In genomic region chr1:111202707-111203623, GRCh38 we compare ENCODE assay signal across 1 cellular context.
TF ChIP-seq lines count a peak whose summit lies in the region.

No MANE protein-coding gene starts in this region.

TF ChIP-seq in GM12878, 131 proteins besides CTCF, POLR2A, EP300 and RAD21 (continued from another document and continues in another):
- TF ChIP-seq REST (IDR thresholded peaks at IDR 0.05; ENCODE audit: low read depth, low read length) (no peak), EZH2 (IDR thresholded peaks at IDR 0.05; ENCODE audit: borderline replicate concordance, control insufficient read depth, low read depth, low read length) (no peak), PAX8 (IDR thresholded peaks at IDR 0.05) (no peak), IRF5 (IDR thresholded peaks at IDR 0.05; ENCODE audit: borderline replicate concordance) (no peak), KLF5 (IDR thresholded peaks at IDR 0.05; ENCODE audit: partially characterized antibody) (no peak), USF2 (IDR thresholded peaks at IDR 0.05; ENCODE audit: borderline replicate concordance, low read depth, low read length) (no peak), ZSCAN29 (IDR thresholded peaks at IDR 0.05) (no peak), E2F4 (IDR thresholded peaks at IDR 0.05; ENCODE audit: low read depth, low read length) (no peak), MTA3 (IDR thresholded peaks at IDR 0.05; ENCODE audit: borderline replicate concordance, low read length) (no peak), CREB1 (IDR thresholded peaks at IDR 0.05; ENCODE audit: low read depth) (no peak), RBBP5 (conservative IDR thresholded peaks at IDR 0.05) (no peak), EED (IDR thresholded peaks at IDR 0.05; ENCODE audit: low read depth) (peak; percentile 64; the same call in 1 of the 2 replicates), TARDBP (IDR thresholded peaks at IDR 0.05; ENCODE audit: borderline replicate concordance) (no peak), PKNOX1 (IDR thresholded peaks at IDR 0.05) (no peak), KDM1A (IDR thresholded peaks at IDR 0.05; ENCODE audit: borderline replicate concordance) (no peak), PML (IDR thresholded peaks at IDR 0.05; ENCODE audit: low read length) (no peak), STAT3 (IDR thresholded peaks at IDR 0.05; ENCODE audit: low read depth, low read length) (no peak), SIN3A (IDR thresholded peaks at IDR 0.05; ENCODE audit: low read depth, low read length) (no peak), YY1 (IDR thresholded peaks at IDR 0.05; ENCODE audit: low read depth, low read length) (no peak), CEBPZ (IDR thresholded peaks at IDR 0.05; ENCODE audit: low read depth, low read length) (no peak), NR2F1 (conservative IDR thresholded peaks at IDR 0.05) (peak; percentile 86), NR2C2 (IDR thresholded peaks at IDR 0.05; ENCODE audit: borderline replicate concordance, control insufficient read depth, insufficient read length, low read depth) (no peak), SMC3 (IDR thresholded peaks at IDR 0.05; ENCODE audit: borderline replicate concordance, low read length) (peak; percentile 18; the same call in 1 of the 2 replicates), E4F1 (IDR thresholded peaks at IDR 0.05; ENCODE audit: borderline replicate concordance, partially characterized antibody) (peak; percentile 33), NBN (IDR thresholded peaks at IDR 0.05) (peak; percentile 78), PRDM15 (CRISPR knock-in tag; IDR thresholded peaks at IDR 0.05) (no peak), SKIL (IDR thresholded peaks at IDR 0.05; ENCODE audit: low read depth, poor library complexity, severe bottlenecking) (no peak), GABPA (IDR thresholded peaks at IDR 0.05; ENCODE audit: low read depth) (no peak), FOXK2 (IDR thresholded peaks at IDR 0.05) (no peak), HDGF (IDR thresholded peaks at IDR 0.05) (peak; percentile 92), ASH2L (IDR thresholded peaks at IDR 0.05; ENCODE audit: borderline replicate concordance, low read depth) (no peak), MLLT1 (IDR thresholded peaks at IDR 0.05) (peak; percentile 92; the same call in 1 of the 2 replicates), BMI1 (IDR thresholded peaks at IDR 0.05; ENCODE audit: borderline replicate concordance) (no peak), JUNB (IDR thresholded peaks at IDR 0.05) (no peak), ZNF207 (IDR thresholded peaks at IDR 0.05; ENCODE audit: borderline replicate concordance) (no peak), SMAD5 (IDR thresholded peaks at IDR 0.05; ENCODE audit: low read depth) (no peak; the same call in 1 of the 2 replicates), TAF1 (IDR thresholded peaks at IDR 0.05; ENCODE audit: borderline replicate concordance, low read depth, low read length) (0 out of 2 replicates have a peak, but pooled peaks have one; percentile 31), CHD1 (IDR thresholded peaks at IDR 0.05; ENCODE audit: low read depth, low read length) (no peak), TCF3 (IDR thresholded peaks at IDR 0.05; ENCODE audit: borderline replicate concordance, insufficient read depth, low read depth, low read length) (no peak)
